In genomic region chr9:69472101-69472625, GRCh38 we compare ENCODE assay signal across 28 cellular contexts.
"Had no signal": no experiment of that assay in that cellular context is flagged by ENCODE, and none has a peak within 500 bp of the region (broad histone marks: within the 10 kb centered on the region; RNA-seq: fewer than 3 reads in every experiment).

No MANE protein-coding gene starts in this region.

- H3K4me3 ChIP-seq: esophagus muscularis mucosa, heart left ventricle, left lung, lung, mucosa of descending colon, skin epidermis, uterus had no signal

- H3K4me1 ChIP-seq: esophagus muscularis mucosa, foreskin keratinocyte, left lung, uterus had no signal

- H3K27me3 ChIP-seq: esophagus muscularis mucosa, foreskin keratinocyte, heart left ventricle, left lung, uterus had no signal

- H3K27me3 Mint-ChIP-seq: progenitor cell of endocrine pancreas had no signal

- H3K36me3 ChIP-seq: left lung, uterus, WERI-Rb-1 had no signal

- DNase-seq: activated CD4-positive, alpha-beta memory T cell treated with anti-CD3 and anti-CD28 coated beads for 36 hours; activated CD4-positive, alpha-beta T cell treated with anti-CD3 and anti-CD28 coated beads, Interleukin-2, amount 10 ng/mL, durations not matched to agents 24 days and 14 days; activated CD8-positive, alpha-beta memory T cell treated with anti-CD3 and anti-CD28 coated beads, Interleukin-2, amount 50 U/mL, for 4 hours; activated effector memory CD4-positive, alpha-beta T cell treated with anti-CD3 and anti-CD28 coated beads, Interleukin-2, amount 50 U/mL, for 16 hours; activated naive CD4-positive, alpha-beta T cell treated with anti-CD3 and anti-CD28 coated beads for 36 hours; activated T-cell treated with anti-CD3 and anti-CD28 coated beads, Interleukin-2, amount 50 U/mL, for 1 hour; amniotic stem cell; effector CD4-positive, alpha-beta T cell; heart left ventricle; left lung; stimulated activated CD4-positive, alpha-beta T cell treated with anti-CD3 and anti-CD28 coated beads, Interleukin-4, amount 100 ng/mL, for 24 hours; T1000; uterus; WERI-Rb-1 had no signal

- H3K27ac ChIP-seq: esophagus muscularis mucosa, foreskin keratinocyte, heart left ventricle, left lung, skin epidermis, WERI-Rb-1 had no signal

- H3K4me3 Mint-ChIP-seq: activated CD4-positive, alpha-beta memory T cell treated with anti-CD3 and anti-CD28 coated beads for 36 hours; activated CD4-positive, alpha-beta T cell treated with anti-CD3 and anti-CD28 coated beads, Interleukin-2, amount 10 ng/mL, durations not matched to agents 24 days and 14 days; activated naive CD4-positive, alpha-beta T cell treated with anti-CD3 and anti-CD28 coated beads for 36 hours; activated T-helper 1 cell treated with anti-CD3 and anti-CD28 coated beads, Interleukin-12 subunit alpha, Interleukin-12 subunit beta, Interleukin-2, Interleukin-4 antibody, amounts not matched to agents 30 ng/mL and 10 ng/mL and 1 ng/mL, durations not matched to agents 14 hours and 24 hours and 36 hours; natural killer cell treated with Interleukin-12 subunit alpha and Interleukin-12 subunit beta and Interleukin-15 and Interleukin-18, amount 100 ng/mL, for 72 hours; stimulated activated effector memory CD8-positive, alpha-beta T cell treated with anti-CD3 and anti-CD28 coated beads, Interleukin-12 subunit alpha, Interleukin-12 subunit beta, amount 100 ng/mL, for 72 hours; stimulated activated naive CD8-positive, alpha-beta T cell treated with anti-CD3 and anti-CD28 coated beads, Interleukin-15, Interleukin-2, amounts not matched to agents 100 ng/mL and 50 ng/mL, for 24 hours; T-helper 1 cell treated with Interleukin-12 subunit alpha and Interleukin-12 subunit beta and Interleukin-4 antibody, amounts not matched to agents 30 μg/mL and 1 μg/mL, for 36 hours; type B pancreatic cell had no signal

- H3K36me3 Mint-ChIP-seq: activated CD4-positive, alpha-beta memory T cell treated with anti-CD3 and anti-CD28 coated beads for 36 hours; natural killer cell treated with Interleukin-12 subunit alpha and Interleukin-12 subunit beta and Interleukin-15 and Interleukin-18, amount 100 ng/mL, for 72 hours; stimulated activated effector memory CD8-positive, alpha-beta T cell treated with anti-CD3 and anti-CD28 coated beads, Interleukin-12 subunit alpha, Interleukin-12 subunit beta, amount 100 ng/mL, for 72 hours; type B pancreatic cell had no signal

- H3K27ac Mint-ChIP-seq: activated CD4-positive, alpha-beta memory T cell treated with anti-CD3 and anti-CD28 coated beads for 36 hours; activated CD4-positive, alpha-beta T cell treated with anti-CD3 and anti-CD28 coated beads, Interleukin-2, amount 10 ng/mL, durations not matched to agents 24 days and 14 days; activated naive CD4-positive, alpha-beta T cell treated with anti-CD3 and anti-CD28 coated beads for 36 hours; activated T-helper 1 cell treated with anti-CD3 and anti-CD28 coated beads, Interleukin-12 subunit alpha, Interleukin-12 subunit beta, Interleukin-2, Interleukin-4 antibody, amounts not matched to agents 30 ng/mL and 10 ng/mL and 1 ng/mL, durations not matched to agents 14 hours and 24 hours and 36 hours; natural killer cell treated with Interleukin-12 subunit alpha and Interleukin-12 subunit beta and Interleukin-15 and Interleukin-18, amount 100 ng/mL, for 72 hours; progenitor cell of endocrine pancreas; stimulated activated effector memory CD8-positive, alpha-beta T cell treated with anti-CD3 and anti-CD28 coated beads, Interleukin-12 subunit alpha, Interleukin-12 subunit beta, amount 100 ng/mL, for 72 hours; stimulated activated naive CD8-positive, alpha-beta T cell treated with anti-CD3 and anti-CD28 coated beads, Interleukin-15, Interleukin-2, amounts not matched to agents 100 ng/mL and 50 ng/mL, for 24 hours; T-helper 1 cell treated with Interleukin-12 subunit alpha and Interleukin-12 subunit beta and Interleukin-4 antibody, amounts not matched to agents 30 μg/mL and 1 μg/mL, for 36 hours; type B pancreatic cell had no signal

- H3K9me3 Mint-ChIP-seq: activated CD4-positive, alpha-beta memory T cell treated with anti-CD3 and anti-CD28 coated beads for 36 hours; activated CD4-positive, alpha-beta T cell treated with anti-CD3 and anti-CD28 coated beads, Interleukin-2, amount 10 ng/mL, durations not matched to agents 24 days and 14 days; activated naive CD4-positive, alpha-beta T cell treated with anti-CD3 and anti-CD28 coated beads for 36 hours; activated T-helper 1 cell treated with anti-CD3 and anti-CD28 coated beads, Interleukin-12 subunit alpha, Interleukin-12 subunit beta, Interleukin-2, Interleukin-4 antibody, amounts not matched to agents 30 ng/mL and 10 ng/mL and 1 ng/mL, durations not matched to agents 14 hours and 24 hours and 36 hours; natural killer cell treated with Interleukin-12 subunit alpha and Interleukin-12 subunit beta and Interleukin-15 and Interleukin-18, amount 100 ng/mL, for 72 hours; stimulated activated effector memory CD8-positive, alpha-beta T cell treated with anti-CD3 and anti-CD28 coated beads, Interleukin-12 subunit alpha, Interleukin-12 subunit beta, amount 100 ng/mL, for 72 hours; stimulated activated naive CD8-positive, alpha-beta T cell treated with anti-CD3 and anti-CD28 coated beads, Interleukin-15, Interleukin-2, amounts not matched to agents 100 ng/mL and 50 ng/mL, for 24 hours; T-helper 1 cell treated with Interleukin-12 subunit alpha and Interleukin-12 subunit beta and Interleukin-4 antibody, amounts not matched to agents 30 μg/mL and 1 μg/mL, for 36 hours; type B pancreatic cell had no signal

- ATAC-seq: activated CD4-positive, CD25-positive, alpha-beta regulatory T cell treated with anti-CD3 and anti-CD28 coated beads, Interleukin-2, amount 50 U/mL, for 24 hours; left lung; natural killer cell treated with Interleukin-12 subunit alpha and Interleukin-12 subunit beta and Interleukin-15 and Interleukin-18, amount 100 ng/mL, for 72 hours; sciatic nerve; stimulated activated effector memory CD8-positive, alpha-beta T cell treated with anti-CD3 and anti-CD28 coated beads, Interleukin-12 subunit alpha, Interleukin-12 subunit beta, amount 100 ng/mL, for 72 hours had no signal

- H3K9me3 ChIP-seq: esophagus muscularis mucosa, heart left ventricle, left lung, mucosa of descending colon, uterus had no signal
